Comparison of ENCODE assay signal across 26 cellular contexts in the genomic region with DNA sequence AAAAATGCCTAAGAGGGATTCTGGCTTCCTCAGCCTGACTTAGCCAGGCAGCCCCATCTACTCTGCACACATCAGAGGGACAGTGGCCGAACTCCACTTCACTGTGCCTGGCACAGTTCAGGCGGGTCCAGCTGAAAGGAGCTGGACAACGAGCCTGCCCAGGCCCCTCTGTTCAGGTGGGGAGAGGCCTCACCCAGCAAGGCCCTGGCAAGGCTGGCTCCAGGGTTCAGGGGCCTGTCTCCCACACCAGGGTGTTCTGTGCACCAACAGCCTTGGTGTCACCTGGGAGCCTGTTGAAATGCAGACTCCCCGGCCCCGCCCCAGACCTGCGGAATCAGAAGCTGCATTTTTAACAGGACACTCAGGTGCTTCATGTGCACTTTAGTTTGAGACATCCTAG. TPM values are rescaled to one million over a fixed set of nuclear protein-coding genes. Genes with fewer than 3 reads are reported as not detected.
"Had no signal": no experiment of that assay in that cellular context is flagged by ENCODE, and none has a peak within 500 bp of the region (broad histone marks: within the 10 kb centered on the region; RNA-seq: fewer than 3 reads in every experiment).

No MANE protein-coding gene starts in this region.

- DNase-seq: activated B cell treated with CpG ODN at 0.5 μM for 24 hours; activated CD4-positive, alpha-beta T cell treated with anti-CD3 and anti-CD28 coated beads, Interleukin-2, amount 50 U/mL, for 4 hours; activated T-cell treated with anti-CD3 and anti-CD28 coated beads, Interleukin-2, amount 50 U/mL, for 24 hours; adrenal gland; MM.1S; NCI-H1092; NCI-H1436 treated with DMSO at 0.1 percent for 48 hours; NCI-H2029; SIG-M5; T-helper 1 cell; T-helper 2 cell; T-helper 9 cell had no signal

- H3K27me3 Mint-ChIP-seq: activated CD4-positive, alpha-beta T cell treated with anti-CD3 and anti-CD28 coated beads, Interleukin-2, amount 10 ng/mL, durations not matched to agents 24 days and 14 days; central memory CD8-positive, alpha-beta T cell had no signal

- H3K4me3 ChIP-seq: adrenal gland, cardiac muscle cell had no signal

- H3K9me3 ChIP-seq: adrenal gland had no signal

- ATAC-seq: activated CD8-positive, alpha-beta T cell treated with anti-CD3 and anti-CD28 coated beads for 36 hours; activated naive CD4-positive, alpha-beta T cell treated with anti-CD3 and anti-CD28 coated beads, Interleukin-2, amount 50 U/mL, for 72 hours; Right ventricle myocardium inferior had no signal

- H3K9me3 Mint-ChIP-seq: activated B cell treated with CpG ODN at 0.5 μM for 24 hours; activated CD4-positive, alpha-beta T cell treated with anti-CD3 and anti-CD28 coated beads, Interleukin-2, amount 10 ng/mL, durations not matched to agents 24 days and 14 days; activated CD8-positive, alpha-beta T cell treated with anti-CD3 and anti-CD28 coated beads for 36 hours; activated naive CD4-positive, alpha-beta T cell treated with anti-CD3 and anti-CD28 coated beads for 36 hours; activated naive CD4-positive, alpha-beta T cell treated with anti-CD3 and anti-CD28 coated beads, Interleukin-2, amount 50 U/mL, for 72 hours; activated T-cell treated with anti-CD3 and anti-CD28 coated beads, Interleukin-2, amount 50 U/mL, for 24 hours; activated T-helper 2 cell treated with anti-CD3 and anti-CD28 coated beads, Interferon-gamma antibody, Interleukin-2, Interleukin-4, amounts not matched to agents 10 μg/mL and 5 μg/mL and 100 μg/mL, durations not matched to agents 14 hours and 24 hours and 36 hours; central memory CD8-positive, alpha-beta T cell had no signal

- H3K36me3 ChIP-seq: adrenal gland had no signal

- H3K27me3 ChIP-seq: cardiac muscle cell had no signal

- H3K4me3 Mint-ChIP-seq: activated B cell treated with CpG ODN at 0.5 μM for 24 hours; activated CD4-positive, alpha-beta T cell treated with anti-CD3 and anti-CD28 coated beads, Interleukin-2, amount 10 ng/mL, durations not matched to agents 24 days and 14 days; activated CD8-positive, alpha-beta T cell treated with anti-CD3 and anti-CD28 coated beads for 36 hours; activated naive CD4-positive, alpha-beta T cell treated with anti-CD3 and anti-CD28 coated beads for 36 hours; activated T-cell treated with anti-CD3 and anti-CD28 coated beads, Interleukin-2, amount 50 U/mL, for 24 hours; central memory CD8-positive, alpha-beta T cell had no signal

- H3K27ac ChIP-seq: adrenal gland, cardiac muscle cell, VCaP had no signal

- H3K36me3 Mint-ChIP-seq: brain had no signal

- H3K27ac Mint-ChIP-seq: activated B cell treated with CpG ODN at 0.5 μM for 24 hours; activated CD4-positive, alpha-beta T cell treated with anti-CD3 and anti-CD28 coated beads, Interleukin-2, amount 10 ng/mL, durations not matched to agents 24 days and 14 days; activated CD8-positive, alpha-beta T cell treated with anti-CD3 and anti-CD28 coated beads for 36 hours; activated naive CD4-positive, alpha-beta T cell treated with anti-CD3 and anti-CD28 coated beads for 36 hours; activated naive CD4-positive, alpha-beta T cell treated with anti-CD3 and anti-CD28 coated beads, Interleukin-2, amount 50 U/mL, for 72 hours; activated T-cell treated with anti-CD3 and anti-CD28 coated beads, Interleukin-2, amount 50 U/mL, for 24 hours; activated T-helper 2 cell treated with anti-CD3 and anti-CD28 coated beads, Interferon-gamma antibody, Interleukin-2, Interleukin-4, amounts not matched to agents 10 μg/mL and 5 μg/mL and 100 μg/mL, durations not matched to agents 14 hours and 24 hours and 36 hours had no signal

RNA-seq across cellular contexts. Expression of gene FAM181A, which starts 9.8 kb away (rescaled TPM):
- total RNA-seq: activated B cell treated with CpG ODN at 0.5 μM for 24 hours; activated CD4-positive, alpha-beta T cell treated with anti-CD3 and anti-CD28 coated beads, Interleukin-2, amount 10 ng/mL, durations not matched to agents 24 days and 14 days; activated CD8-positive, alpha-beta T cell treated with anti-CD3 and anti-CD28 coated beads for 36 hours; activated naive CD4-positive, alpha-beta T cell treated with anti-CD3 and anti-CD28 coated beads for 36 hours; activated naive CD4-positive, alpha-beta T cell treated with anti-CD3 and anti-CD28 coated beads, Interleukin-2, amount 50 U/mL, for 72 hours; activated T-helper 2 cell treated with anti-CD3 and anti-CD28 coated beads, Interferon-gamma antibody, Interleukin-2, Interleukin-4, amounts not matched to agents 10 μg/mL and 5 μg/mL and 100 μg/mL, durations not matched to agents 14 hours and 24 hours and 36 hours; adrenal gland; astrocyte; cardiac muscle cell; NCI-H460; Right ventricle myocardium inferior; RPMI7951; SK-MEL-5 had no signal
- polyA plus RNA-seq: adrenal gland, cardiac muscle cell had no signal

RNA-seq across cellular contexts. Expression of gene ASB2, which starts 39.4 kb away (rescaled TPM):
- total RNA-seq: NCI-H460 had no signal
